1 cellular context compared by ENCODE assay signal in genomic region chr11:77994434-77995362, GRCh38.
TF ChIP-seq lines count a peak whose summit lies in the region.

A gene with protein sequence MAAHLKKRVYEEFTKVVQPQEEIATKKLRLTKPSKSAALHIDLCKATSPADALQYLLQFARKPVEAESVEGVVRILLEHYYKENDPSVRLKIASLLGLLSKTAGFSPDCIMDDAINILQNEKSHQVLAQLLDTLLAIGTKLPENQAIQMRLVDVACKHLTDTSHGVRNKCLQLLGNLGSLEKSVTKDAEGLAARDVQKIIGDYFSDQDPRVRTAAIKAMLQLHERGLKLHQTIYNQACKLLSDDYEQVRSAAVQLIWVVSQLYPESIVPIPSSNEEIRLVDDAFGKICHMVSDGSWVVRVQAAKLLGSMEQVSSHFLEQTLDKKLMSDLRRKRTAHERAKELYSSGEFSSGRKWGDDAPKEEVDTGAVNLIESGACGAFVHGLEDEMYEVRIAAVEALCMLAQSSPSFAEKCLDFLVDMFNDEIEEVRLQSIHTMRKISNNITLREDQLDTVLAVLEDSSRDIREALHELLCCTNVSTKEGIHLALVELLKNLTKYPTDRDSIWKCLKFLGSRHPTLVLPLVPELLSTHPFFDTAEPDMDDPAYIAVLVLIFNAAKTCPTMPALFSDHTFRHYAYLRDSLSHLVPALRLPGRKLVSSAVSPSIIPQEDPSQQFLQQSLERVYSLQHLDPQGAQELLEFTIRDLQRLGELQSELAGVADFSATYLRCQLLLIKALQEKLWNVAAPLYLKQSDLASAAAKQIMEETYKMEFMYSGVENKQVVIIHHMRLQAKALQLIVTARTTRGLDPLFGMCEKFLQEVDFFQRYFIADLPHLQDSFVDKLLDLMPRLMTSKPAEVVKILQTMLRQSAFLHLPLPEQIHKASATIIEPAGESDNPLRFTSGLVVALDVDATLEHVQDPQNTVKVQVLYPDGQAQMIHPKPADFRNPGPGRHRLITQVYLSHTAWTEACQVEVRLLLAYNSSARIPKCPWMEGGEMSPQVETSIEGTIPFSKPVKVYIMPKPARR (minus strand): TSS chr11:77994668. CDS start chr11:77994643, 25 bp downstream.

TF ChIP-seq in K562, 482 proteins besides CTCF, POLR2A, EP300 and RAD21 (continued from another document and continues in another):
- TF ChIP-seq CBX5 (IDR thresholded peaks at IDR 0.05; ENCODE audit: borderline replicate concordance, low read depth) = no peak
- TF ChIP-seq CCNT2 (IDR thresholded peaks at IDR 0.05; ENCODE audit: borderline replicate concordance, extremely low read depth, insufficient read length, low read depth, low read length) = peak; percentile 57
- TF ChIP-seq ZNF23 (CRISPR knock-in tag; IDR thresholded peaks at IDR 0.05) = no peak
- TF ChIP-seq CBX2 (IDR thresholded peaks at IDR 0.05; ENCODE audit: insufficient read depth, low read length, poor library complexity, severe bottlenecking) = no peak
- TF ChIP-seq YY1 (IDR thresholded peaks at IDR 0.05; ENCODE audit: borderline replicate concordance in 1 of 3, control insufficient read depth in 1 of 3, extremely low read depth in 1 of 3, insufficient read depth in 3 of 3, insufficient read length in 1 of 3, insufficient replicate concordance in 2 of 3, low read depth in 1 of 3, low read length in 2 of 3) = peak; percentile 62 to 96 (median 89)
- no peak for TF ChIP-seq THRB (CRISPR knock-in tag; conservative IDR thresholded peaks at IDR 0.05)
- peak; percentile 76 for TF ChIP-seq HCFC1 (IDR thresholded peaks at IDR 0.05; ENCODE audit: low read depth, low read length)
- TF ChIP-seq PURB (CRISPR knock-in tag; IDR thresholded peaks at IDR 0.05; ENCODE audit: low read depth) = no peak
- TF ChIP-seq XRCC3 (IDR thresholded peaks at IDR 0.05) = no peak
- no peak; the same call in 1 of the 2 replicates for TF ChIP-seq THAP12 (CRISPR knock-in tag; IDR thresholded peaks at IDR 0.05)
- TF ChIP-seq, protein P1, sequence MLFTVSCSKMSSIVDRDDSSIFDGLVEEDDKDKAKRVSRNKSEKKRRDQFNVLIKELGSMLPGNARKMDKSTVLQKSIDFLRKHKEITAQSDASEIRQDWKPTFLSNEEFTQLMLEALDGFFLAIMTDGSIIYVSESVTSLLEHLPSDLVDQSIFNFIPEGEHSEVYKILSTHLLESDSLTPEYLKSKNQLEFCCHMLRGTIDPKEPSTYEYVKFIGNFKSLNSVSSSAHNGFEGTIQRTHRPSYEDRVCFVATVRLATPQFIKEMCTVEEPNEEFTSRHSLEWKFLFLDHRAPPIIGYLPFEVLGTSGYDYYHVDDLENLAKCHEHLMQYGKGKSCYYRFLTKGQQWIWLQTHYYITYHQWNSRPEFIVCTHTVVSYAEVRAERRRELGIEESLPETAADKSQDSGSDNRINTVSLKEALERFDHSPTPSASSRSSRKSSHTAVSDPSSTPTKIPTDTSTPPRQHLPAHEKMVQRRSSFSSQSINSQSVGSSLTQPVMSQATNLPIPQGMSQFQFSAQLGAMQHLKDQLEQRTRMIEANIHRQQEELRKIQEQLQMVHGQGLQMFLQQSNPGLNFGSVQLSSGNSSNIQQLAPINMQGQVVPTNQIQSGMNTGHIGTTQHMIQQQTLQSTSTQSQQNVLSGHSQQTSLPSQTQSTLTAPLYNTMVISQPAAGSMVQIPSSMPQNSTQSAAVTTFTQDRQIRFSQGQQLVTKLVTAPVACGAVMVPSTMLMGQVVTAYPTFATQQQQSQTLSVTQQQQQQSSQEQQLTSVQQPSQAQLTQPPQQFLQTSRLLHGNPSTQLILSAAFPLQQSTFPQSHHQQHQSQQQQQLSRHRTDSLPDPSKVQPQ (CRISPR knock-in tag; IDR thresholded peaks at IDR 0.05; ENCODE audit: borderline replicate concordance) = no peak
- TF ChIP-seq SIN3B (IDR thresholded peaks at IDR 0.05; ENCODE audit: low read depth) = peak; percentile 70
- TF ChIP-seq MEIS2 (IDR thresholded peaks at IDR 0.05; ENCODE audit: partially characterized antibody) = no peak
- peak; percentile 36; the same call in 1 of the 2 replicates for TF ChIP-seq RB1 (IDR thresholded peaks at IDR 0.05; ENCODE audit: low read depth)
- TF ChIP-seq MXI1 (IDR thresholded peaks at IDR 0.05; ENCODE audit: low read depth, low read length) = peak; percentile 59; the same call in 1 of the 2 replicates
- TF ChIP-seq, protein P2, sequence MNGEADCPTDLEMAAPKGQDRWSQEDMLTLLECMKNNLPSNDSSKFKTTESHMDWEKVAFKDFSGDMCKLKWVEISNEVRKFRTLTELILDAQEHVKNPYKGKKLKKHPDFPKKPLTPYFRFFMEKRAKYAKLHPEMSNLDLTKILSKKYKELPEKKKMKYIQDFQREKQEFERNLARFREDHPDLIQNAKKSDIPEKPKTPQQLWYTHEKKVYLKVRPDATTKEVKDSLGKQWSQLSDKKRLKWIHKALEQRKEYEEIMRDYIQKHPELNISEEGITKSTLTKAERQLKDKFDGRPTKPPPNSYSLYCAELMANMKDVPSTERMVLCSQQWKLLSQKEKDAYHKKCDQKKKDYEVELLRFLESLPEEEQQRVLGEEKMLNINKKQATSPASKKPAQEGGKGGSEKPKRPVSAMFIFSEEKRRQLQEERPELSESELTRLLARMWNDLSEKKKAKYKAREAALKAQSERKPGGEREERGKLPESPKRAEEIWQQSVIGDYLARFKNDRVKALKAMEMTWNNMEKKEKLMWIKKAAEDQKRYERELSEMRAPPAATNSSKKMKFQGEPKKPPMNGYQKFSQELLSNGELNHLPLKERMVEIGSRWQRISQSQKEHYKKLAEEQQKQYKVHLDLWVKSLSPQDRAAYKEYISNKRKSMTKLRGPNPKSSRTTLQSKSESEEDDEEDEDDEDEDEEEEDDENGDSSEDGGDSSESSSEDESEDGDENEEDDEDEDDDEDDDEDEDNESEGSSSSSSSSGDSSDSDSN (IDR thresholded peaks at IDR 0.05; ENCODE audit: borderline replicate concordance in 1 of 2, low read depth in 2 of 2, low read length in 2 of 2) = 0 out of 4 replicates have a peak, but pooled peaks of 1 of the 2 experiments have one; percentile 54
- TF ChIP-seq ZNF77 (CRISPR knock-in tag; IDR thresholded peaks at IDR 0.05) = no peak
- TF ChIP-seq ZNF217 (CRISPR knock-in tag; IDR thresholded peaks at IDR 0.05) = no peak
- 0 out of 2 replicates have a peak, but pooled peaks have one; percentile 51 for TF ChIP-seq IRF1 (CRISPR knock-in tag; IDR thresholded peaks at IDR 0.05; ENCODE audit: borderline replicate concordance)
- no peak for TF ChIP-seq CREBBP (IDR thresholded peaks at IDR 0.05; ENCODE audit: low read depth, low read length)
- no peak for TF ChIP-seq KAT2B (IDR thresholded peaks at IDR 0.05; ENCODE audit: low read depth, low read length)
- TF ChIP-seq, protein P3, sequence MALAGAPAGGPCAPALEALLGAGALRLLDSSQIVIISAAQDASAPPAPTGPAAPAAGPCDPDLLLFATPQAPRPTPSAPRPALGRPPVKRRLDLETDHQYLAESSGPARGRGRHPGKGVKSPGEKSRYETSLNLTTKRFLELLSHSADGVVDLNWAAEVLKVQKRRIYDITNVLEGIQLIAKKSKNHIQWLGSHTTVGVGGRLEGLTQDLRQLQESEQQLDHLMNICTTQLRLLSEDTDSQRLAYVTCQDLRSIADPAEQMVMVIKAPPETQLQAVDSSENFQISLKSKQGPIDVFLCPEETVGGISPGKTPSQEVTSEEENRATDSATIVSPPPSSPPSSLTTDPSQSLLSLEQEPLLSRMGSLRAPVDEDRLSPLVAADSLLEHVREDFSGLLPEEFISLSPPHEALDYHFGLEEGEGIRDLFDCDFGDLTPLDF (CRISPR knock-in tag; IDR thresholded peaks at IDR 0.05) = no peak
- TF ChIP-seq CREB1 (IDR thresholded peaks at IDR 0.05) = peak; percentile 77
- TF ChIP-seq CREB1 (CRISPR knock-in tag; IDR thresholded peaks at IDR 0.05) = peak; percentile 81
- TF ChIP-seq CAMTA2 (CRISPR knock-in tag; conservative IDR thresholded peaks at IDR 0.05) = no peak
- peak; percentile 84 for TF ChIP-seq CREM (IDR thresholded peaks at IDR 0.05; ENCODE audit: low read depth)
- TF ChIP-seq SRSF9 (IDR thresholded peaks at IDR 0.05; ENCODE audit: borderline replicate concordance, low read depth, low read length) = no peak
- no peak; a peak in 2 of 4 replicates for TF ChIP-seq ZMIZ1 (IDR thresholded peaks at IDR 0.05; ENCODE audit: low read depth in 2 of 2, low read length in 2 of 2)
- TF ChIP-seq CC2D1A (IDR thresholded peaks at IDR 0.05) = 0 out of 2 replicates have a peak, but pooled peaks have one; percentile 64
- peak; percentile 60; the same call in 1 of the 2 replicates for TF ChIP-seq ELF4 (CRISPR knock-in tag; IDR thresholded peaks at IDR 0.05)
- TF ChIP-seq, protein P4, sequence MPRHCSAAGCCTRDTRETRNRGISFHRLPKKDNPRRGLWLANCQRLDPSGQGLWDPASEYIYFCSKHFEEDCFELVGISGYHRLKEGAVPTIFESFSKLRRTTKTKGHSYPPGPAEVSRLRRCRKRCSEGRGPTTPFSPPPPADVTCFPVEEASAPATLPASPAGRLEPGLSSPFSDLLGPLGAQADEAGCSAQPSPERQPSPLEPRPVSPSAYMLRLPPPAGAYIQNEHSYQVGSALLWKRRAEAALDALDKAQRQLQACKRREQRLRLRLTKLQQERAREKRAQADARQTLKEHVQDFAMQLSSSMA (CRISPR knock-in tag; IDR thresholded peaks at IDR 0.05) = no peak
- TF ChIP-seq FOXJ3 (CRISPR knock-in tag; IDR thresholded peaks at IDR 0.05) = no peak
- TF ChIP-seq, protein P5, sequence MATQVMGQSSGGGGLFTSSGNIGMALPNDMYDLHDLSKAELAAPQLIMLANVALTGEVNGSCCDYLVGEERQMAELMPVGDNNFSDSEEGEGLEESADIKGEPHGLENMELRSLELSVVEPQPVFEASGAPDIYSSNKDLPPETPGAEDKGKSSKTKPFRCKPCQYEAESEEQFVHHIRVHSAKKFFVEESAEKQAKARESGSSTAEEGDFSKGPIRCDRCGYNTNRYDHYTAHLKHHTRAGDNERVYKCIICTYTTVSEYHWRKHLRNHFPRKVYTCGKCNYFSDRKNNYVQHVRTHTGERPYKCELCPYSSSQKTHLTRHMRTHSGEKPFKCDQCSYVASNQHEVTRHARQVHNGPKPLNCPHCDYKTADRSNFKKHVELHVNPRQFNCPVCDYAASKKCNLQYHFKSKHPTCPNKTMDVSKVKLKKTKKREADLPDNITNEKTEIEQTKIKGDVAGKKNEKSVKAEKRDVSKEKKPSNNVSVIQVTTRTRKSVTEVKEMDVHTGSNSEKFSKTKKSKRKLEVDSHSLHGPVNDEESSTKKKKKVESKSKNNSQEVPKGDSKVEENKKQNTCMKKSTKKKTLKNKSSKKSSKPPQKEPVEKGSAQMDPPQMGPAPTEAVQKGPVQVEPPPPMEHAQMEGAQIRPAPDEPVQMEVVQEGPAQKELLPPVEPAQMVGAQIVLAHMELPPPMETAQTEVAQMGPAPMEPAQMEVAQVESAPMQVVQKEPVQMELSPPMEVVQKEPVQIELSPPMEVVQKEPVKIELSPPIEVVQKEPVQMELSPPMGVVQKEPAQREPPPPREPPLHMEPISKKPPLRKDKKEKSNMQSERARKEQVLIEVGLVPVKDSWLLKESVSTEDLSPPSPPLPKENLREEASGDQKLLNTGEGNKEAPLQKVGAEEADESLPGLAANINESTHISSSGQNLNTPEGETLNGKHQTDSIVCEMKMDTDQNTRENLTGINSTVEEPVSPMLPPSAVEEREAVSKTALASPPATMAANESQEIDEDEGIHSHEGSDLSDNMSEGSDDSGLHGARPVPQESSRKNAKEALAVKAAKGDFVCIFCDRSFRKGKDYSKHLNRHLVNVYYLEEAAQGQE (CRISPR knock-in tag; IDR thresholded peaks at IDR 0.05; ENCODE audit: low read depth) = no peak
- TF ChIP-seq ZZZ3 (IDR thresholded peaks at IDR 0.05) = 0 out of 2 replicates have a peak, but pooled peaks have one; percentile 48
